In genomic region chr4:150859435-150859834, GRCh38 we compare ENCODE assay signal across 27 cellular contexts.
"Had no signal": no experiment of that assay in that cellular context is flagged by ENCODE, and none has a peak within 500 bp of the region (broad histone marks: within the 10 kb centered on the region; RNA-seq: fewer than 3 reads in every experiment).

No MANE protein-coding gene starts in this region.

- H3K27me3 ChIP-seq: pancreas, stomach, testis, thyroid gland, transverse colon, upper lobe of left lung, vagina had no signal

- DNase-seq: hippocampal formation; kidney glomerular epithelial cell; left cardiac atrium; left ventricle myocardium inferior; mesendoderm; naive thymus-derived CD4-positive, alpha-beta T cell; nucleus accumbens; pancreas; posterior cingulate gyrus; retina; right cardiac atrium; stimulated activated CD4-positive, alpha-beta T cell treated with anti-CD3 and anti-CD28 coated beads, Interleukin-12 subunit alpha, Interleukin-12 subunit beta, amount 100 ng/mL, for 4 hours; stimulated activated CD4-positive, alpha-beta T cell treated with anti-CD3 and anti-CD28 coated beads, Interleukin-15, amount 100 ng/mL, for 24 hours; stimulated activated CD4-positive, alpha-beta T cell treated with anti-CD3 and anti-CD28 coated beads, Interleukin-2, amount 100 ng/mL, for 24 hours; stimulated activated CD4-positive, alpha-beta T cell treated with anti-CD3 and anti-CD28 coated beads, Interleukin-4, amount 100 ng/mL, for 1 hour; stimulated activated naive B cell treated with anti-CD40 and anti-IgM and Interleukin-4, amounts not matched to agents 10 μg/mL and 1 μg/mL and 100 μg/mL, for 72 hours; stimulated activated naive CD8-positive, alpha-beta T cell treated with anti-CD3 and anti-CD28 coated beads, Interleukin-15, Interleukin-2, amounts not matched to agents 100 U/mL and 50 U/mL, for 24 hours; stomach; testis; thyroid gland; transverse colon; upper lobe of left lung had no signal

- H3K27ac ChIP-seq: left ventricle myocardium inferior, pancreas, prostate gland, skin epidermis, stomach, testis, thyroid gland, transverse colon, upper lobe of left lung, vagina had no signal

- ATAC-seq: left cardiac atrium; naive thymus-derived CD4-positive, alpha-beta T cell; pancreas; right cardiac atrium; sciatic nerve; stimulated activated naive B cell treated with anti-CD40 and anti-IgM and Interleukin-4, amounts not matched to agents 10 μg/mL and 1 μg/mL and 100 μg/mL, for 72 hours; stimulated activated naive CD8-positive, alpha-beta T cell treated with anti-CD3 and anti-CD28 coated beads, Interleukin-15, Interleukin-2, amounts not matched to agents 100 U/mL and 50 U/mL, for 24 hours had no signal

- H3K4me1 ChIP-seq: left ventricle myocardium inferior, pancreas, prostate gland, stomach, testis, thyroid gland, upper lobe of left lung, vagina had no signal

- H3K9me3 ChIP-seq: left ventricle myocardium inferior, prostate gland, stomach, testis, thyroid gland, transverse colon, upper lobe of left lung, vagina had no signal

- H3K4me3 ChIP-seq: left ventricle myocardium inferior, lung, pancreas, prostate gland, skin epidermis, stomach, testis, thyroid gland, transverse colon, upper lobe of left lung, vagina had no signal

- H3K36me3 ChIP-seq: left ventricle myocardium inferior, pancreas, prostate gland, stomach, thyroid gland, transverse colon, upper lobe of left lung, vagina had no signal
